Comparison of ENCODE assay signal across 8 cellular contexts in genomic region chr6:24918641-24919403, GRCh38. TPM values are rescaled to one million over a fixed set of nuclear protein-coding genes. Genes with fewer than 3 reads are reported as not detected.
DNase-seq lines count a peak whose midpoint lies in the region; ATAC-seq and TF ChIP-seq lines count a peak whose summit lies in the region.

No MANE protein-coding gene starts in this region.

- POLR2A ChIA-PET in OCI-LY7 (lab: Charles Lee), result interaction anchor here (0.6 to 5.1 kb wide), 14 partner anchors 8 to 73 kb away, joined by 3 to 65 read pairs (median 4); partner anchors contain the start of gene RIPOR2

- peaks cover 62% of the 10 kb centered on the region for H3K4me1 ChIP-seq in OCI-LY7 (ENCODE audit: insufficient read depth, low read length, poor library complexity, severe bottlenecking)
- H3K4me1 ChIP-seq in mesendoderm (ENCODE audit: control insufficient read depth, low read depth, low read length), result peaks cover 14% of the 10 kb centered on the region
- no peaks in the 10 kb centered on the region for H3K4me1 ChIP-seq in upper lobe of right lung

- no CpG with 5 or more reads among the region's 5 CpGs for WGBS in mesendoderm (ENCODE audit: extremely low coverage, insufficient coverage, low lambda C conversion rate)

- H3K9ac ChIP-seq in mesendoderm (ENCODE audit: low read length), result no peak overlapping the region

- H3K9me3 ChIP-seq in OCI-LY7 (ENCODE audit: low read length) (no peaks in the 10 kb centered on the region), upper lobe of right lung (no peaks in the 10 kb centered on the region)

- H2BK120ac ChIP-seq in mesendoderm (ENCODE audit: low read depth, low read length), result no peak overlapping the region

- H3K23ac ChIP-seq in mesendoderm (ENCODE audit: low read length), result no peak overlapping the region

- DNase-seq in DMS53 (lab: John Stamatoyannopoulos, UW) (peak; percentile 74), OCI-LY7 (ENCODE audit: low spot score) (peak; percentile 65), mesendoderm (peak; percentile 84), RKO (ENCODE audit: low spot score) (no peak), Kasumi-1 (lab: John Stamatoyannopoulos, UW) (no peak), upper lobe of right lung (no peak)

- peak overlapping the region; percentile 4 for H3K56ac ChIP-seq in mesendoderm (ENCODE audit: low read length)

- H2AK5ac ChIP-seq in mesendoderm (ENCODE audit: low read length), result no peak overlapping the region

- H4K8ac ChIP-seq in mesendoderm (ENCODE audit: low read depth, low read length), result no peak overlapping the region

- peaks cover 50% of the 10 kb centered on the region; the same call in 1 of the 2 replicates for H3K79me2 ChIP-seq in OCI-LY7 (ENCODE audit: insufficient read depth, low read depth, low read length)
- no peaks in the 10 kb centered on the region for H3K79me2 ChIP-seq in mesendoderm (ENCODE audit: control insufficient read depth, insufficient read depth, low read length)

- CTCF ChIA-PET in OCI-LY7 (lab: Charles Lee; ENCODE audit: unreplicated experiment), result interaction anchor here (0.6 to 2.7 kb wide), 8 partner anchors 9 to 95 kb away, joined by 3 to 11 read pairs (median 6); no protein-coding TSS in a partner anchor

- no peak overlapping the region for H2AFZ ChIP-seq in OCI-LY7 (ENCODE audit: low read length)

- no peaks in the 10 kb centered on the region for H3K27me3 ChIP-seq in mesendoderm (ENCODE audit: insufficient read depth, low read length, poor library complexity)
- no peaks in the 10 kb centered on the region for H3K27me3 ChIP-seq in upper lobe of right lung

- H3K4ac ChIP-seq in mesendoderm (ENCODE audit: low read depth, low read length), result no peak overlapping the region

- no peaks in the 10 kb centered on the region for H3K79me1 ChIP-seq in mesendoderm (ENCODE audit: low read length)

- no peaks in the 10 kb centered on the region for H4K20me1 ChIP-seq in OCI-LY7 (ENCODE audit: insufficient read depth, low read length)

- no peak overlapping the region for H3K18ac ChIP-seq in mesendoderm (ENCODE audit: low read length)

- H3K4me2 ChIP-seq in OCI-LY7 (ENCODE audit: low read length) (peak overlapping the region; percentile 96), mesendoderm (ENCODE audit: low read length) (no peak overlapping the region)

- H3K27ac ChIP-seq in OCI-LY7 (ENCODE audit: low read depth, low read length, poor library complexity, severe bottlenecking) (peak overlapping the region; percentile 88), mesendoderm (ENCODE audit: low read depth, low read length) (peak overlapping the region; percentile 30), upper lobe of right lung (no peak overlapping the region)

- no peak overlapping the region for H2BK5ac ChIP-seq in mesendoderm (ENCODE audit: low read length)

- no peak for TF ChIP-seq CTCF in OCI-LY7 (conservative IDR thresholded peaks at IDR 0.05; ENCODE audit: low read length)
- TF ChIP-seq CTCF in upper lobe of right lung (IDR thresholded peaks at IDR 0.05), result no peak

- H3K4me3 ChIP-seq in OCI-LY7 (ENCODE audit: low read depth, low read length, poor library complexity, severe bottlenecking), result peak overlapping the region; percentile 61
- H3K4me3 ChIP-seq in mesendoderm (ENCODE audit: low read length), result no peak overlapping the region
- H3K4me3 ChIP-seq in upper lobe of right lung, result no peak overlapping the region

- H3K9me2 ChIP-seq in OCI-LY7 (ENCODE audit: insufficient read depth, low read length), result no peaks in the 10 kb centered on the region

- H2BK15ac ChIP-seq in mesendoderm (replicated peaks; ENCODE audit: low read depth), result no peak overlapping the region

- BruUV-seq in OCI-LY7 (replicated peaks; lab: Mats Ljungman, UMichigan), result no TSS peak

- intact Hi-C loops in OCI-LY7 (cut with micrococcal nuclease; ENCODE audit: unreplicated experiment) (loop anchor here (1.0 to 2.0 kb wide), 2 partner anchors 13 to 36 kb away; no protein-coding TSS in a partner anchor), upper lobe of right lung (cut with DNase I) (no loop called here)

- peak; percentile 42 for ATAC-seq in HG02981 (IDR thresholded peaks at IDR 0.05; ENCODE audit: unreplicated experiment)
- ATAC-seq in GM18861 (IDR thresholded peaks at IDR 0.05; ENCODE audit: unreplicated experiment), result no peak
- no peak for ATAC-seq in upper lobe of right lung

- H3K36me3 ChIP-seq in OCI-LY7 (ENCODE audit: insufficient read depth, low read length) (no peaks in the 10 kb centered on the region), mesendoderm (ENCODE audit: control insufficient read depth, insufficient read depth, low read length) (no peaks in the 10 kb centered on the region), upper lobe of right lung (no peaks in the 10 kb centered on the region)

- H4K5ac ChIP-seq in mesendoderm (ENCODE audit: low read length), result no peak overlapping the region

RNA-seq across cellular contexts. Expression of gene RIPOR2, which starts 16.9 kb away (rescaled TPM):
- total RNA-seq in OCI-LY7 (2014; rRNA removed; shearing (Covaris generic)), result 18.0 and 18.7 TPM in 2 replicates
- total RNA-seq in OCI-LY7 (2022) (28.5 and 28.9 TPM in 2 replicates), upper lobe of right lung (25.6 TPM)
- polyA plus RNA-seq in mesendoderm (2013, experiment 1 of 2), result 2.4 TPM
- 2.5 TPM for polyA plus RNA-seq in mesendoderm (2013, experiment 2 of 2)

Comparison
In these comparisons a context has a peak if more than half of its experiments do, and no peak if none do; other contexts are left out.
1. DNase-seq: peak in DMS53 (single experiment), OCI-LY7 (single experiment) and mesendoderm (single experiment); none in RKO (single experiment), Kasumi-1 (0 of 2) and upper lobe of right lung (single experiment).